Comparison of ENCODE assay signal across 9 cellular contexts in the genomic region with DNA sequence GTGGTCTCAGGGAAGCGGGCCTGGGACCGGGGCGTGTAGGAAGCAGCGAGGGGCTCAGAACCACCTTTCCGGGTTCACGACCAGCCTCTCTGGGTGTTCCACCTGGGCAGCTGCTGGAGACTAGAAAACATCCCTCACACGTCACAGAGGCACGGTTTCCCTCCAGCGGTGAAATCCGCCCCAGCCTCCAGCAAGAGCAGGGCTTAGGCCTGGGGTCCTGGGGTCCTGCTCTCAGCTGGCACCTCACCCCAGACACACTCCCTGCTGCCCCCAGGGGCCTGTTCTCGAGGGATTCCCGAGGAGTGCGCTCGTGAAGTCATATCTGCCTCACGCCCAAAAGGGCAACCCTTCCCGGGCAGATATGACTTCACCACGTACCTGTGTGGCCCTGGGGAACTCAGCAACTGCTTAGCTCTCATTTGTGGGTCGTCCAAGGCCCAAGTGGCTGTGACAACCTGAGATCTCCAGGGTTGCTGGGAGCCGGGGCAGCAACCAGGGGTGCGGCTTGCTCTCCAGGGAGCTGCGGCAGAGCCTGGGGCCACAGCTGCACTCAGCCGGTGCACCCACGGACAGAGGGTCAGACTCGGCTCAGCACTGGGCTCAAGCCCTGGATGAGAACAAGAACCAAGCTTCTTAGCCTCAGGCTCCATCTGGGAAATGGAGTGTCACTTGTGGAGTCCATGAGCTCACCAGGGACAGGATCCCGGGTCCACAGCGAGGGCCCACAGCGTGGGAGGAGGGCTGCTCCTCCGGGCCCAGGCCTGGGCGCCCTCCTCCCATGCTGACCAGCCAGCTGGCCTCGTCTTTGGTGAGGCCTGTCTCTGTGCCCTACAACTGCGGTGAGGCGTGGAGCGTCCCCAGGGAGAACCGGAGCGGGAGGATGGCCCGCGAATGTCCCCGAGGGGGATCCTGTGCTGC. TPM values are rescaled to one million over a fixed set of nuclear protein-coding genes. Genes with fewer than 3 reads are reported as not detected.
DNase-seq lines count a peak whose midpoint lies in the region; ATAC-seq, FAIRE-seq and TF ChIP-seq lines count a peak whose summit lies in the region.
"Had no signal": no experiment of that assay in that cellular context is flagged by ENCODE, and none has a peak within 500 bp of the region (broad histone marks: within the 10 kb centered on the region; RNA-seq: fewer than 3 reads in every experiment).

No MANE protein-coding gene starts in this region.

- H3K4me3 ChIP-seq in heart left ventricle (peak overlapping the region in 9 of 12 donors; percentile 55 to 68 (median 61)), iPS-18a (ENCODE audit: low read length) (peak overlapping the region; percentile 84), upper lobe of left lung (peak overlapping the region in 3 of 4 donors; percentile 60 to 71 (median 65)), small intestine (ENCODE audit: low read depth in 1 of 2, low read length in 2 of 2) (peak overlapping the region in 1 of 2 donors; percentile 44)

- no peak for FAIRE-seq in small intestine (lab: Jason Lieb, UNC)
- FAIRE-seq in D721Med (lab: Jason Lieb, UNC): no peak

- H3K9me3 ChIP-seq in heart left ventricle: no peaks in the 10 kb centered on the region
- no peaks in the 10 kb centered on the region for H3K9me3 ChIP-seq in T-helper 17 cell (ENCODE audit: control insufficient read depth, low read length, poor library complexity, severe bottlenecking)
- H3K9me3 ChIP-seq in iPS-18a (ENCODE audit: control insufficient read depth, low read depth, low read length): no peaks in the 10 kb centered on the region
- no peaks in the 10 kb centered on the region for H3K9me3 ChIP-seq in upper lobe of left lung
- H3K9me3 ChIP-seq in small intestine (ENCODE audit: control insufficient read depth, low read depth): no peaks in the 10 kb centered on the region

- intact Hi-C loops in heart left ventricle (cut with DNase I) (no loop called here), Right ventricle myocardium superior (cut with DNase I) (no loop called here)

- TF ChIP-seq POLR2A in heart left ventricle (IDR thresholded peaks at IDR 0.05): no peak
- no peak for TF ChIP-seq POLR2A in upper lobe of left lung (IDR thresholded peaks at IDR 0.05)

- H3K27ac Mint-ChIP-seq in T-helper 17 cell: no peak overlapping the region

- peaks cover 0 to 14% (median 12%) of the 10 kb centered on the region in 9 donors for H3K36me3 ChIP-seq in heart left ventricle
- H3K36me3 ChIP-seq in iPS-18a (ENCODE audit: control insufficient read depth, low read depth, low read length): no peaks in the 10 kb centered on the region
- H3K36me3 ChIP-seq in upper lobe of left lung: peaks cover 0 to 14% (median 10%) of the 10 kb centered on the region in 4 donors
- no peaks in the 10 kb centered on the region for H3K36me3 ChIP-seq in small intestine (ENCODE audit: control insufficient read depth in 2 of 2, insufficient read depth in 2 of 2, low read length in 2 of 2)

- peaks cover 2% of the 10 kb centered on the region for H3K36me3 Mint-ChIP-seq in T-helper 17 cell (ENCODE audit: low read depth)

- H3K27me3 Mint-ChIP-seq in T-helper 17 cell: no peaks in the 10 kb centered on the region

- peak overlapping the region; percentile 83 for H3K4me3 Mint-ChIP-seq in T-helper 17 cell

- DNase-seq in heart left ventricle: no peak
- DNase-seq in Right ventricle myocardium superior: no peak
- DNase-seq in T-helper 17 cell: no peak
- DNase-seq in upper lobe of left lung: peak in 1 of 2 donors; percentile 73
- no peak for DNase-seq in small intestine
- no peak for DNase-seq in D721Med (ENCODE audit: insufficient read length, low spot score)
- DNase-seq: substantia nigra had no signal

- no peak for TF ChIP-seq EP300 in upper lobe of left lung (IDR thresholded peaks at IDR 0.05)

- TF ChIP-seq CTCF in heart left ventricle (IDR thresholded peaks at IDR 0.05) (no peak), upper lobe of left lung (IDR thresholded peaks at IDR 0.05) (no peak), D721Med (IDR thresholded peaks at IDR 0.05; ENCODE audit: insufficient read depth, missing control alignments) (no peak)

- peak overlapping the region; percentile 12 for H3K9ac ChIP-seq in iPS-18a (ENCODE audit: low read length)

- no peak for ATAC-seq in heart left ventricle
- ATAC-seq in Right ventricle myocardium superior (ENCODE audit: poor library complexity): no peak
- ATAC-seq in T-helper 17 cell: no peak
- no peak for ATAC-seq in upper lobe of left lung (ENCODE audit: low FRiP score in 2 of 2)
- no peak for ATAC-seq in HG02623 (IDR thresholded peaks at IDR 0.05; ENCODE audit: unreplicated experiment)

- whole genome bisulfite sequencing in heart left ventricle, 4 donors: 68 to 74% (median 71%) methylated on average over 19 to 38 of the region's 38 CpGs
- 68 to 77% methylated on average over 14 to 34 of the region's 38 CpGs for WGBS in upper lobe of left lung, 2 donors
- 51 to 65% (median 56%) methylated on average over 35 to 38 of the region's 38 CpGs for WGBS in small intestine, 3 donors

- H3K4me1 ChIP-seq in heart left ventricle: peaks cover 0 to 21% (median 8%) of the 10 kb centered on the region in 12 donors
- H3K4me1 ChIP-seq in iPS-18a (ENCODE audit: control insufficient read depth, low read depth, low read length): peaks cover 10% of the 10 kb centered on the region
- H3K4me1 ChIP-seq in upper lobe of left lung: peaks cover 10 to 23% (median 20%) of the 10 kb centered on the region in 4 donors
- no peaks in the 10 kb centered on the region for H3K4me1 ChIP-seq in small intestine (ENCODE audit: control insufficient read depth in 2 of 2, insufficient read depth in 1 of 2, low read depth in 1 of 2, low read length in 1 of 2)

- peaks cover 14% of the 10 kb centered on the region for H3K4me1 Mint-ChIP-seq in T-helper 17 cell

- H3K27ac ChIP-seq in heart left ventricle (peak overlapping the region in 1 of 12 donors; percentile 57), iPS-18a (ENCODE audit: low read length) (no peak overlapping the region), upper lobe of left lung (peak overlapping the region in 3 of 4 donors; percentile 15 to 58 (median 54)), small intestine (ENCODE audit: low read depth in 1 of 2, low read length in 1 of 2) (no peak overlapping the region)

- H3K27me3 ChIP-seq in heart left ventricle: peaks cover 0 to 9% (median 0%) of the 10 kb centered on the region in 9 donors
- H3K27me3 ChIP-seq in iPS-18a (ENCODE audit: control insufficient read depth, insufficient read depth, low read length): peaks cover 7% of the 10 kb centered on the region
- no peaks in the 10 kb centered on the region for H3K27me3 ChIP-seq in upper lobe of left lung
- H3K27me3 ChIP-seq in small intestine (ENCODE audit: control insufficient read depth in 2 of 2, insufficient read depth in 2 of 2, low read length in 2 of 2): peaks cover 0 to under 1% of the 10 kb centered on the region in 2 donors

RNA-seq across cellular contexts. Expression of a gene that starts 0.7 kb away (rescaled TPM):
- under 1 TPM in 4 of 9 donors, not detected in 5; 0.16 to 0.23 (median 0.19) TPM for total RNA-seq in heart left ventricle
- polyA plus RNA-seq in heart left ventricle: under 1 TPM; 0.08 to 0.14 TPM
- 0.11 TPM for total RNA-seq in Right ventricle myocardium superior
- under 1 TPM; 0.44 to 0.99 TPM for total RNA-seq in T-helper 17 cell
- total RNA-seq in upper lobe of left lung: 1 to 10 TPM in 4 of 6 donors, under 1 TPM in 2; 0.29 to 6.5 (median 1.4) TPM
- under 1 TPM in 1 of 3 donors, not detected in 2; 0.25 TPM for polyA plus RNA-seq in small intestine

RNA-seq across cellular contexts. Expression of a gene that starts 7.1 kb away (rescaled TPM):
- total RNA-seq in heart left ventricle (not detected), Right ventricle myocardium superior (not detected), T-helper 17 cell (not detected), upper lobe of left lung (not detected)
- polyA plus RNA-seq in heart left ventricle (not detected), small intestine (not detected)

RNA-seq across cellular contexts. Expression of a gene that starts 17.4 kb away (rescaled TPM):
- under 1 TPM in 3 of 9 donors, not detected in 6; 0.10 to 0.29 (median 0.14) TPM for total RNA-seq in heart left ventricle
- polyA plus RNA-seq in heart left ventricle: under 1 TPM in 1 of 2 donors, not detected in 1; 0.04 TPM
- 0.13 TPM for total RNA-seq in Right ventricle myocardium superior
- under 1 TPM; 0.50 to 0.80 TPM for total RNA-seq in T-helper 17 cell
- 1 to 10 TPM; 3.3 to 9.8 (median 6.0) TPM for total RNA-seq in upper lobe of left lung
- polyA plus RNA-seq in small intestine: 10 to 100 TPM; 12.3 to 87.0 (median 82.7) TPM

RNA-seq across cellular contexts. Expression of a gene that starts 19.4 kb away (rescaled TPM):
- total RNA-seq in heart left ventricle (10 to 100 TPM; 10.4 to 34.6 (median 20.9) TPM), Right ventricle myocardium superior (9.7 TPM), T-helper 17 cell (10 to 100 TPM; 48.0 to 54.8 TPM), upper lobe of left lung (100 to 1,000 TPM in 1 of 6 donors, 10 to 100 TPM in 5; 40.1 to 102 (median 56.6) TPM)
- polyA plus RNA-seq in heart left ventricle (1 to 10 TPM; 7.2 to 8.8 TPM), small intestine (10 to 100 TPM in 1 of 3 donors, 1 to 10 TPM in 2; 3.8 to 13.8 (median 5.1) TPM)

RNA-seq across cellular contexts. Expression of a gene that starts 34.1 kb away (rescaled TPM):
- 100 to 1,000 TPM; 182 to 424 (median 235) TPM for total RNA-seq in heart left ventricle
- 100 to 1,000 TPM; 318 to 442 TPM for polyA plus RNA-seq in heart left ventricle
- total RNA-seq in Right ventricle myocardium superior: 246 TPM
- total RNA-seq in T-helper 17 cell: 100 to 1,000 TPM; 149 to 271 TPM
- 100 to 1,000 TPM in 5 of 6 donors, 10 to 100 TPM in 1; 91.1 to 468 (median 416) TPM for total RNA-seq in upper lobe of left lung
- 100 to 1,000 TPM; 287 to 356 (median 302) TPM for polyA plus RNA-seq in small intestine

Comparison
In these comparisons a context has a peak if more than half of its experiments do, and no peak if none do; other contexts are left out.
1. H3K27ac ChIP-seq: peak in upper lobe of left lung (3 of 4); none in iPS-18a (single experiment) and small intestine (0 of 2).